In the genomic region with DNA sequence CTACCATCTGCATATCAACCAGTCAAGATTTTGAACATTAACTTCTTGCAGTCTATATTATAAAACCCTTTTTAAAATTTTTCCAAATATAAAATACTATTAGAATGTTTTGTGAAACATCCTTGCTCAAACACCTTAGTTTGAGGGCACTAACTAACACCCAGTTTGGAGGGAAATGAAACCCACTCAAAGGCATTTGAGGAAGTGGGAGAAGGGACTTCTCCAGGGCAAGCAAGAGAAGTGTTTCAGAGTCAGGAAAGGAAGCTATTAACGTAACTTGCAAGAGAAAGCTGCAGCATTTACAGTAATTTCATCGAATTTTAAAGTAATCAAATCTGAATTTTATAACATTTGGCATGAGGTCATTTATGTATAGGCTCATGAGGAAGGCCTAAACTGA, we compare ENCODE assay signal across 1 cellular context.
TF ChIP-seq lines count a peak whose summit lies in the region.

No MANE protein-coding gene starts in this region.

TF ChIP-seq in K562, 482 proteins besides CTCF, POLR2A, EP300 and RAD21 (continued from another document):
- TF ChIP-seq, protein P1, sequence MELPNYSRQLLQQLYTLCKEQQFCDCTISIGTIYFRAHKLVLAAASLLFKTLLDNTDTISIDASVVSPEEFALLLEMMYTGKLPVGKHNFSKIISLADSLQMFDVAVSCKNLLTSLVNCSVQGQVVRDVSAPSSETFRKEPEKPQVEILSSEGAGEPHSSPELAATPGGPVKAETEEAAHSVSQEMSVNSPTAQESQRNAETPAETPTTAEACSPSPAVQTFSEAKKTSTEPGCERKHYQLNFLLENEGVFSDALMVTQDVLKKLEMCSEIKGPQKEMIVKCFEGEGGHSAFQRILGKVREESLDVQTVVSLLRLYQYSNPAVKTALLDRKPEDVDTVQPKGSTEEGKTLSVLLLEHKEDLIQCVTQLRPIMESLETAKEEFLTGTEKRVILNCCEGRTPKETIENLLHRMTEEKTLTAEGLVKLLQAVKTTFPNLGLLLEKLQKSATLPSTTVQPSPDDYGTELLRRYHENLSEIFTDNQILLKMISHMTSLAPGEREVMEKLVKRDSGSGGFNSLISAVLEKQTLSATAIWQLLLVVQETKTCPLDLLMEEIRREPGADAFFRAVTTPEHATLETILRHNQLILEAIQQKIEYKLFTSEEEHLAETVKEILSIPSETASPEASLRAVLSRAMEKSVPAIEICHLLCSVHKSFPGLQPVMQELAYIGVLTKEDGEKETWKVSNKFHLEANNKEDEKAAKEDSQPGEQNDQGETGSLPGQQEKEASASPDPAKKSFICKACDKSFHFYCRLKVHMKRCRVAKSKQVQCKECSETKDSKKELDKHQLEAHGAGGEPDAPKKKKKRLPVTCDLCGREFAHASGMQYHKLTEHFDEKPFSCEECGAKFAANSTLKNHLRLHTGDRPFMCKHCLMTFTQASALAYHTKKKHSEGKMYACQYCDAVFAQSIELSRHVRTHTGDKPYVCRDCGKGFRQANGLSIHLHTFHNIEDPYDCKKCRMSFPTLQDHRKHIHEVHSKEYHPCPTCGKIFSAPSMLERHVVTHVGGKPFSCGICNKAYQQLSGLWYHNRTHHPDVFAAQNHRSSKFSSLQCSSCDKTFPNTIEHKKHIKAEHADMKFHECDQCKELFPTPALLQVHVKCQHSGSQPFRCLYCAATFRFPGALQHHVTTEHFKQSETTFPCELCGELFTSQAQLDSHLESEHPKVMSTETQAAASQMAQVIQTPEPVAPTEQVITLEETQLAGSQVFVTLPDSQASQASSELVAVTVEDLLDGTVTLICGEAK (IDR thresholded peaks at IDR 0.05), result no peak
- TF ChIP-seq, protein P1 (CRISPR knock-in tag; IDR thresholded peaks at IDR 0.05), result no peak
